In the genomic region with DNA sequence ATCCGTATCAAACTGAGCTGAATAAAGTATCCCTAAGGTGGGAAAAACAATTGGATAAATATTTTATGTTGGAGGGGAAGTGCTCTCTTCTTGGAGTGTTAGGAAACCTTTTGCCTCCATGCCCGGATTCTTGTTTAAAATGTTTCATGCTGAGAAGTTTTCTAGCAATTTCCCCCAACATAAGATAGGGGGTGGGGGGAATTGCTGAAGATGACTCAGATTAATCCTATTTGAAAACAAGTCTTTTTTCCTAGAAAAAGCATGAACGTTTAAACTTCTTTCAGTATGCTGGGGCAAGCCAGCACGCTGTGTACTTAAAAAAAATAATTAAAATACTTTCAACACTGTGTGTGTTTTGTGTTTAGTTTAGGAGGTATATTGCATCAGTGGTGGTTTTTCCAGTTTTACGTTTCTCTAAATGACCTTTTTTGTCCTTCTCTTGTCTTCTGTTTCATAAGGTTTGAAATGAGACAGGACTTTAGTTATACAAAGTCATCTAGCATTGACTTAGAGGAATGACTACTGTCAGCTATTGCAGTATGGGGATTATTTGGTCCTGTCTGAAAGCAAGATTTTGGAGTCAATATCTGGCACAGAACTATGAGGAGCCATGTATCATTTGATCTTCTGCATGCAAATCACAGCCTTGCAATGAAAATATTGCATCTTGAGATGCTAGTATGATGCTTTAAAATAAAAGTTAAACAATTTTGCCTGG, we compare ENCODE assay signal across 24 cellular contexts.
A peak's percentile ranks its signal among the peaks of the same experiment; 100 is the strongest.
DNase-seq lines count a peak whose midpoint lies in the region; ATAC-seq, FAIRE-seq and TF ChIP-seq lines count a peak whose summit lies in the region.
"Had no signal": no experiment of that assay in that cellular context is flagged by ENCODE, and none has a peak within 500 bp of the region (broad histone marks: within the 10 kb centered on the region; RNA-seq: fewer than 3 reads in every experiment).

No MANE protein-coding gene starts in this region.

- POLR2A ChIA-PET in MCF 10A (lab: Yijun Ruan, JAX) = no interaction called here

- TF ChIP-seq POLR2A in breast epithelium (IDR thresholded peaks at IDR 0.05) = no peak

- H3K27me3 Mint-ChIP-seq in MCF 10A (ENCODE audit: insufficient read depth, unreplicated experiment) = no peaks in the 10 kb centered on the region
- H3K27me3 Mint-ChIP-seq in activated T-helper 17 cell treated with anti-CD3 and anti-CD28 coated beads, Interleukin-2, amount 50 U/mL, for 72 hours = no peaks in the 10 kb centered on the region
- H3K27me3 Mint-ChIP-seq: central memory CD8-positive, alpha-beta T cell; naive thymus-derived CD8-positive, alpha-beta T cell had no signal

- no peak for FAIRE-seq in HTR-8/SVneo (lab: Jason Lieb, UNC)
- FAIRE-seq: GM12891 had no signal

- intact Hi-C loops in MCF 10A (cut with micrococcal nuclease) = no loop called here
- intact Hi-C loops in breast epithelium (cut with DNase I; ENCODE audit: low total_unique reads) = no loop called here

- no peak for TF ChIP-seq CTCF in MCF 10A (IDR thresholded peaks at IDR 0.05; ENCODE audit: unreplicated experiment)
- no peak for TF ChIP-seq CTCF in breast epithelium (IDR thresholded peaks at IDR 0.05)
- no peak for TF ChIP-seq CTCF in foreskin keratinocyte (conservative IDR thresholded peaks at IDR 0.05)

- H3K9me3 ChIP-seq in breast epithelium = no peaks in the 10 kb centered on the region

- peak; percentile 2 for DNase-seq in MCF 10A (ENCODE audit: unreplicated experiment)
- no peak for DNase-seq in breast epithelium (ENCODE audit: low spot score in 2 of 2)
- peak; percentile 6 to 35 for DNase-seq in foreskin keratinocyte
- DNase-seq in mesenteric fat pad (ENCODE audit: low spot score) = no peak
- DNase-seq in HTR-8/SVneo (ENCODE audit: insufficient read length, low spot score) = no peak
- DNase-seq: activated CD4-positive, alpha-beta T cell treated with anti-CD3 and anti-CD28 coated beads, Interleukin-2, amount 50 U/mL, for 4 hours; activated naive CD4-positive, alpha-beta T cell treated with Interleukin-2 at 50 U/mL for 16 hours; anterior cingulate cortex; H9; heart right ventricle; Kasumi-1; naive thymus-derived CD8-positive, alpha-beta T cell; NCI-H1048; NCI-H187 treated with DMSO at 0.1 percent for 48 hours; NCI-H2227 treated with DMSO at 0.1 percent for 48 hours; occipital lobe; RPMI8226; WERI-Rb-1 had no signal

- CTCF ChIA-PET in MCF 10A (lab: Yijun Ruan, JAX) = interaction anchor here (0.7 kb wide), 1 partner anchor 10 kb away, joined by 3 read pairs; no protein-coding TSS in a partner anchor

- H3K4me1 Mint-ChIP-seq in MCF 10A (ENCODE audit: insufficient read depth, unreplicated experiment) = no peaks in the 10 kb centered on the region
- H3K4me1 Mint-ChIP-seq in activated T-helper 17 cell treated with anti-CD3 and anti-CD28 coated beads, Interleukin-2, amount 50 U/mL, for 72 hours = no peaks in the 10 kb centered on the region
- H3K4me1 Mint-ChIP-seq: central memory CD8-positive, alpha-beta T cell; naive thymus-derived CD8-positive, alpha-beta T cell had no signal

- H3K9me3 Mint-ChIP-seq in MCF 10A (ENCODE audit: unreplicated experiment) = no peaks in the 10 kb centered on the region
- H3K9me3 Mint-ChIP-seq in activated T-helper 17 cell treated with anti-CD3 and anti-CD28 coated beads, Interleukin-2, amount 50 U/mL, for 72 hours = no peaks in the 10 kb centered on the region
- H3K9me3 Mint-ChIP-seq: central memory CD8-positive, alpha-beta T cell; naive thymus-derived CD8-positive, alpha-beta T cell had no signal

- H3K27ac ChIP-seq in breast epithelium (no peak overlapping the region), foreskin keratinocyte (no peak overlapping the region)
- H3K27ac ChIP-seq: C4-2B, heart right ventricle, WERI-Rb-1 had no signal

- peak; percentile 63 for ATAC-seq in activated T-helper 17 cell treated with anti-CD3 and anti-CD28 coated beads, Interleukin-2, amount 50 U/mL, for 72 hours (replicated peaks)
- ATAC-seq in foreskin keratinocyte (no peak), GM21576 (IDR thresholded peaks at IDR 0.05; ENCODE audit: unreplicated experiment) (no peak)
- ATAC-seq: heart right ventricle; naive thymus-derived CD8-positive, alpha-beta T cell; SK-N-SH treated with all-trans-retinoic acid at 6 μM for 48 hours had no signal

- no peaks in the 10 kb centered on the region for H3K4me1 ChIP-seq in breast epithelium
- peaks cover 6% of the 10 kb centered on the region for H3K4me1 ChIP-seq in foreskin keratinocyte
- H3K4me1 ChIP-seq: heart right ventricle had no signal

- no peak overlapping the region for H3K4me3 Mint-ChIP-seq in MCF 10A (ENCODE audit: unreplicated experiment)
- H3K4me3 Mint-ChIP-seq in activated T-helper 17 cell treated with anti-CD3 and anti-CD28 coated beads, Interleukin-2, amount 50 U/mL, for 72 hours = no peak overlapping the region
- H3K4me3 Mint-ChIP-seq: central memory CD8-positive, alpha-beta T cell; H9 had no signal

- no peaks in the 10 kb centered on the region for H3K36me3 Mint-ChIP-seq in MCF 10A (ENCODE audit: insufficient read depth, unreplicated experiment)
- H3K36me3 Mint-ChIP-seq in activated T-helper 17 cell treated with anti-CD3 and anti-CD28 coated beads, Interleukin-2, amount 50 U/mL, for 72 hours (ENCODE audit: low read depth) = no peaks in the 10 kb centered on the region
- H3K36me3 Mint-ChIP-seq: naive thymus-derived CD8-positive, alpha-beta T cell had no signal

- H3K27me3 ChIP-seq in breast epithelium (no peaks in the 10 kb centered on the region), foreskin keratinocyte (no peaks in the 10 kb centered on the region)
- H3K27me3 ChIP-seq: heart right ventricle had no signal

- no peaks in the 10 kb centered on the region for H3K36me3 ChIP-seq in breast epithelium
- H3K36me3 ChIP-seq: heart right ventricle, WERI-Rb-1 had no signal

- no TSS peak for BruUV-seq in MCF 10A (replicated peaks; lab: Mats Ljungman, UMichigan)

- H3K4me3 ChIP-seq in breast epithelium = no peak overlapping the region
- H3K4me3 ChIP-seq: heart right ventricle had no signal

- H3K27ac Mint-ChIP-seq in MCF 10A (ENCODE audit: low read depth, unreplicated experiment) = no peak overlapping the region
- no peak overlapping the region for H3K27ac Mint-ChIP-seq in activated T-helper 17 cell treated with anti-CD3 and anti-CD28 coated beads, Interleukin-2, amount 50 U/mL, for 72 hours

Comparison
In these comparisons a context has a peak if more than half of its experiments do, and no peak if none do; other contexts are left out.
1. DNase-seq: peak in MCF 10A (single experiment) and foreskin keratinocyte (2 of 2); none in breast epithelium (0 of 2), mesenteric fat pad (single experiment) and HTR-8/SVneo (single experiment).